Comparison of ENCODE assay signal across 15 cellular contexts in the genomic region with DNA sequence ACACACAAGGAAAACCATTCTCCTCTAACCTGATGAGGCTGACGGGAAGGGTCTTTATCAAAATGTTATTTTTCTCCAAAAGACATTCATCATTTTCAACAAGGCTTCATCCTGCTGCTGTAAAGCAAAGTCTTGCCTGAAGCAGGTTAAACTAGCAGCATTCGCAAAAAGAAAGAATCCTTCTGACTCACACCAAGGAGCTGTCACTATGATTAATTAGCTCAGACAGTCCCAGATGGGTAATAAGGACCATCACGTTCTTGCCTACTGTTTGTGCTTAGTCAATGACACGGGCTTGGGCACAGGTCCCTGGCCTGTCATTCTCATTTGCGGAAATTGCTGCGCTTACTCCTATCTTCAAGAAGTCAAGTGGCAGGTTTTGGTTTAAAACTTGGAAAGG.
DNase-seq lines count a peak whose midpoint lies in the region; ATAC-seq, FAIRE-seq and TF ChIP-seq lines count a peak whose summit lies in the region.
"Had no signal": no experiment of that assay in that cellular context is flagged by ENCODE, and none has a peak within 500 bp of the region (broad histone marks: within the 10 kb centered on the region; RNA-seq: fewer than 3 reads in every experiment).

No MANE protein-coding gene starts in this region.

- intact Hi-C loops in stomach (cut with DNase I; ENCODE audit: low total_unique reads), result no loop called here

- no peak for ATAC-seq in HG03039 (IDR thresholded peaks at IDR 0.05; ENCODE audit: unreplicated experiment)
- no peak for ATAC-seq in HG03139 (IDR thresholded peaks at IDR 0.05; ENCODE audit: unreplicated experiment)
- ATAC-seq: CD8-positive, alpha-beta T cell; HepG2 had no signal

- no peaks in the 10 kb centered on the region for H3K36me3 Mint-ChIP-seq in mesothelial cell of epicardium
- H3K36me3 Mint-ChIP-seq: CD8-positive, alpha-beta T cell had no signal

- no peak overlapping the region for H3K27ac ChIP-seq in stomach
- H3K27ac ChIP-seq: PC-9 had no signal

- H3K9me3 Mint-ChIP-seq in mesothelial cell of epicardium, result peaks cover 13% of the 10 kb centered on the region
- H3K9me3 Mint-ChIP-seq: CD8-positive, alpha-beta T cell had no signal

- no peaks in the 10 kb centered on the region for H3K9me3 ChIP-seq in stomach

- no peak overlapping the region for H3K4me3 Mint-ChIP-seq in mesothelial cell of epicardium
- H3K4me3 Mint-ChIP-seq: CD8-positive, alpha-beta T cell had no signal

- no peaks in the 10 kb centered on the region for H3K4me1 ChIP-seq in stomach

- H3K4me1 Mint-ChIP-seq in mesothelial cell of epicardium, result peaks cover 21% of the 10 kb centered on the region

- 56 to 68% (median 63%) methylated on average over 6 of the region's 6 CpGs for WGBS in stomach, 5 donors

- peak; percentile 3 for DNase-seq in COLO829 (ENCODE audit: low spot score)
- DNase-seq in HTR-8/SVneo (ENCODE audit: insufficient read length, low spot score), result peak; percentile 51
- DNase-seq in bronchial epithelial cell (ENCODE audit: low read depth), result peak; percentile 45
- DNase-seq in mesothelial cell of epicardium (ENCODE audit: low spot score in 2 of 2, unreplicated experiment in 2 of 2), result no peak
- no peak for DNase-seq in stomach
- DNase-seq in stimulated activated CD4-positive, alpha-beta T cell treated with anti-CD3 and anti-CD28 coated beads, Interleukin-2, amount 100 ng/mL, for 24 hours, result no peak
- DNase-seq: CD8-positive, alpha-beta T cell; NCI-H2029; NCI-H524 treated with DMSO at 0.1 percent for 48 hours; PC-9; Right ventricle myocardium superior had no signal

- no peaks in the 10 kb centered on the region for H3K36me3 ChIP-seq in bronchial epithelial cell (ENCODE audit: control insufficient read depth, insufficient read depth, low read length)
- no peaks in the 10 kb centered on the region for H3K36me3 ChIP-seq in stomach

- H3K27me3 ChIP-seq in bronchial epithelial cell (ENCODE audit: control insufficient read depth, insufficient read depth, low read length) (no peaks in the 10 kb centered on the region), stomach (no peaks in the 10 kb centered on the region)

- no peaks in the 10 kb centered on the region for H3K27me3 Mint-ChIP-seq in mesothelial cell of epicardium (ENCODE audit: low read depth)

- TF ChIP-seq CTCF in bronchial epithelial cell (IDR thresholded peaks at IDR 0.05; ENCODE audit: insufficient read depth, low read length, severe bottlenecking) (no peak), mesothelial cell of epicardium (IDR thresholded peaks at IDR 0.05; ENCODE audit: unreplicated experiment) (no peak), stomach (IDR thresholded peaks at IDR 0.05) (no peak)

- FAIRE-seq in HTR-8/SVneo (lab: Jason Lieb, UNC) (no peak), bronchial epithelial cell (lab: Jason Lieb, UNC) (no peak)
- FAIRE-seq: H1, HepG2 had no signal

- no peak for TF ChIP-seq POLR2A in stomach (IDR thresholded peaks at IDR 0.05)

- H3K27ac Mint-ChIP-seq in mesothelial cell of epicardium, result peak overlapping the region; percentile 75
- H3K27ac Mint-ChIP-seq: CD8-positive, alpha-beta T cell had no signal

- H3K4me3 ChIP-seq in bronchial epithelial cell (ENCODE audit: low read depth, low read length) (no peak overlapping the region), stomach (no peak overlapping the region)
- H3K4me3 ChIP-seq: PC-9 had no signal

- no peak for TF ChIP-seq EP300 in stomach (IDR thresholded peaks at IDR 0.05)

Comparison
In these comparisons a context has a peak if more than half of its experiments do, and no peak if none do; other contexts are left out.
1. DNase-seq: peak in COLO829 (single experiment), HTR-8/SVneo (single experiment) and bronchial epithelial cell (single experiment); none in mesothelial cell of epicardium (0 of 2), stomach (single experiment) and stimulated activated CD4-positive, alpha-beta T cell treated with anti-CD3 and anti-CD28 coated beads, Interleukin-2, amount 100 ng/mL, for 24 hours (0 of 2).